Comparison of ENCODE assay signal across 1 cellular context in the genomic region with DNA sequence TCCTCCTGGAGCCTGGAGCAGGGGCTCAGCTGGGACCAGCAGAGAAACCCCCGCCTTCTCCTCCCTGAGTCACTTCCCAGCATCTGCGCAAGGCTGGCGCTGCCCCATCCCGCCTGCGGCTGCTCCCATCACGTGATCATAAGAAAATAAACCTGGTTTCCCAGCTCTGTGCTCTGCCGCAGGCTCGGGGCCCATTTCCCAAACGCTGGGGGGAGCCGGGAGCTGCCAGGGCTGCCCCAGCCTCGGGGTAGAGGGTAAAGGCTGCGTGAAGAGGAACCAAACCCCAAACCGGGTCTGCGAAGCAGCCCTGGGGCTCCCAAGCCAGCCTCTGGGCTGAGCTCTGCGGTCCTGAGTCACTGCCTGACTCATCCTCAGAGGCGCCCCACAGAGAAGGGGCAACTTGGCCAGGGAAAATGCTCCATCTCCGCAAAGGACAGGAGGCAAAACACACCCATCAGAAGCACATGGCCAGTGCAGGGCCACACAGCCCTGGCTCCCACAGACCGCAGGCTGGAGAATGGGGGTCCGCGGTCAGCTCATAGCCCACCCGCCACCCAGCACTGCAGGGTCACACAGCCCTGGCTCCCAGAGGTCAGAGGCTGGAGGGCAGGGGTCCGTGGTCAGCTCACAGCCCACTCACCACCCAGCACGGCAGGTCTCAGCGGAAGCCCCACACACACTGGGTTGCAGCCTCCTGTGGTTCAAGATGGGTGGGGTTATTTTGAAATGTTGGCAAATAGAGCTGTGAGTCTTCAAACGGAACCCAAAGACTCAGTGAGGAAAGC.
TF ChIP-seq lines count a peak whose summit lies in the region.

No MANE protein-coding gene starts in this region.

TF ChIP-seq in HEK293, 187 proteins besides CTCF, POLR2A, EP300 and RAD21 (continued from another document and continues in another):
- TF ChIP-seq, protein P1, sequence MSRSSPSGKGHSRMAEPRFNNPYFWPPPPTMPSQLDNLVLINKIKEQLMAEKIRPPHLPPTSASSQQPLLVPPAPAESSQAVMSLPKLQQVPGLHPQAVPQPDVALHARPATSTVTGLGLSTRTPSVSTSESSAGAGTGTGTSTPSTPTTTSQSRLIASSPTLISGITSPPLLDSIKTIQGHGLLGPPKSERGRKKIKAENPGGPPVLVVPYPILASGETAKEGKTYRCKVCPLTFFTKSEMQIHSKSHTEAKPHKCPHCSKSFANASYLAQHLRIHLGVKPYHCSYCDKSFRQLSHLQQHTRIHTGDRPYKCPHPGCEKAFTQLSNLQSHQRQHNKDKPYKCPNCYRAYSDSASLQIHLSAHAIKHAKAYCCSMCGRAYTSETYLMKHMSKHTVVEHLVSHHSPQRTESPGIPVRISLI (tag by site-specific recombination; IDR thresholded peaks at IDR 0.05): no peak
- TF ChIP-seq KLF9 (tag by site-specific recombination; IDR thresholded peaks at IDR 0.05; ENCODE audit: low read depth): peak; percentile 56; the same call in 1 of the 2 replicates
- peak; percentile 84 for TF ChIP-seq ZNF660 (tag by site-specific recombination; IDR thresholded peaks at IDR 0.05)
- TF ChIP-seq, protein P2, sequence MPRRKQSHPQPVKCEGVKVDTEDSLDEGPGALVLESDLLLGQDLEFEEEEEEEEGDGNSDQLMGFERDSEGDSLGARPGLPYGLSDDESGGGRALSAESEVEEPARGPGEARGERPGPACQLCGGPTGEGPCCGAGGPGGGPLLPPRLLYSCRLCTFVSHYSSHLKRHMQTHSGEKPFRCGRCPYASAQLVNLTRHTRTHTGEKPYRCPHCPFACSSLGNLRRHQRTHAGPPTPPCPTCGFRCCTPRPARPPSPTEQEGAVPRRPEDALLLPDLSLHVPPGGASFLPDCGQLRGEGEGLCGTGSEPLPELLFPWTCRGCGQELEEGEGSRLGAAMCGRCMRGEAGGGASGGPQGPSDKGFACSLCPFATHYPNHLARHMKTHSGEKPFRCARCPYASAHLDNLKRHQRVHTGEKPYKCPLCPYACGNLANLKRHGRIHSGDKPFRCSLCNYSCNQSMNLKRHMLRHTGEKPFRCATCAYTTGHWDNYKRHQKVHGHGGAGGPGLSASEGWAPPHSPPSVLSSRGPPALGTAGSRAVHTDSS (tag by site-specific recombination; IDR thresholded peaks at IDR 0.05): no peak
- no peak for TF ChIP-seq FEZF1 (tag by site-specific recombination; IDR thresholded peaks at IDR 0.05)
- no peak for TF ChIP-seq ZNF354C (tag by site-specific recombination; IDR thresholded peaks at IDR 0.05; ENCODE audit: borderline replicate concordance, low read depth)
- TF ChIP-seq ZNF221 (tag by site-specific recombination; IDR thresholded peaks at IDR 0.05; ENCODE audit: borderline replicate concordance): no peak
- no peak for TF ChIP-seq ZNF768 (tag by site-specific recombination; IDR thresholded peaks at IDR 0.05)
- TF ChIP-seq, protein P3, sequence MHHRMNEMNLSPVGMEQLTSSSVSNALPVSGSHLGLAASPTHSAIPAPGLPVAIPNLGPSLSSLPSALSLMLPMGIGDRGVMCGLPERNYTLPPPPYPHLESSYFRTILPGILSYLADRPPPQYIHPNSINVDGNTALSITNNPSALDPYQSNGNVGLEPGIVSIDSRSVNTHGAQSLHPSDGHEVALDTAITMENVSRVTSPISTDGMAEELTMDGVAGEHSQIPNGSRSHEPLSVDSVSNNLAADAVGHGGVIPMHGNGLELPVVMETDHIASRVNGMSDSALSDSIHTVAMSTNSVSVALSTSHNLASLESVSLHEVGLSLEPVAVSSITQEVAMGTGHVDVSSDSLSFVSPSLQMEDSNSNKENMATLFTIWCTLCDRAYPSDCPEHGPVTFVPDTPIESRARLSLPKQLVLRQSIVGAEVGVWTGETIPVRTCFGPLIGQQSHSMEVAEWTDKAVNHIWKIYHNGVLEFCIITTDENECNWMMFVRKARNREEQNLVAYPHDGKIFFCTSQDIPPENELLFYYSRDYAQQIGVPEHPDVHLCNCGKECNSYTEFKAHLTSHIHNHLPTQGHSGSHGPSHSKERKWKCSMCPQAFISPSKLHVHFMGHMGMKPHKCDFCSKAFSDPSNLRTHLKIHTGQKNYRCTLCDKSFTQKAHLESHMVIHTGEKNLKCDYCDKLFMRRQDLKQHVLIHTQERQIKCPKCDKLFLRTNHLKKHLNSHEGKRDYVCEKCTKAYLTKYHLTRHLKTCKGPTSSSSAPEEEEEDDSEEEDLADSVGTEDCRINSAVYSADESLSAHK (tag by site-specific recombination; IDR thresholded peaks at IDR 0.05): no peak
- TF ChIP-seq ZNF548 (tag by site-specific recombination; IDR thresholded peaks at IDR 0.05): no peak
- TF ChIP-seq, protein P4, sequence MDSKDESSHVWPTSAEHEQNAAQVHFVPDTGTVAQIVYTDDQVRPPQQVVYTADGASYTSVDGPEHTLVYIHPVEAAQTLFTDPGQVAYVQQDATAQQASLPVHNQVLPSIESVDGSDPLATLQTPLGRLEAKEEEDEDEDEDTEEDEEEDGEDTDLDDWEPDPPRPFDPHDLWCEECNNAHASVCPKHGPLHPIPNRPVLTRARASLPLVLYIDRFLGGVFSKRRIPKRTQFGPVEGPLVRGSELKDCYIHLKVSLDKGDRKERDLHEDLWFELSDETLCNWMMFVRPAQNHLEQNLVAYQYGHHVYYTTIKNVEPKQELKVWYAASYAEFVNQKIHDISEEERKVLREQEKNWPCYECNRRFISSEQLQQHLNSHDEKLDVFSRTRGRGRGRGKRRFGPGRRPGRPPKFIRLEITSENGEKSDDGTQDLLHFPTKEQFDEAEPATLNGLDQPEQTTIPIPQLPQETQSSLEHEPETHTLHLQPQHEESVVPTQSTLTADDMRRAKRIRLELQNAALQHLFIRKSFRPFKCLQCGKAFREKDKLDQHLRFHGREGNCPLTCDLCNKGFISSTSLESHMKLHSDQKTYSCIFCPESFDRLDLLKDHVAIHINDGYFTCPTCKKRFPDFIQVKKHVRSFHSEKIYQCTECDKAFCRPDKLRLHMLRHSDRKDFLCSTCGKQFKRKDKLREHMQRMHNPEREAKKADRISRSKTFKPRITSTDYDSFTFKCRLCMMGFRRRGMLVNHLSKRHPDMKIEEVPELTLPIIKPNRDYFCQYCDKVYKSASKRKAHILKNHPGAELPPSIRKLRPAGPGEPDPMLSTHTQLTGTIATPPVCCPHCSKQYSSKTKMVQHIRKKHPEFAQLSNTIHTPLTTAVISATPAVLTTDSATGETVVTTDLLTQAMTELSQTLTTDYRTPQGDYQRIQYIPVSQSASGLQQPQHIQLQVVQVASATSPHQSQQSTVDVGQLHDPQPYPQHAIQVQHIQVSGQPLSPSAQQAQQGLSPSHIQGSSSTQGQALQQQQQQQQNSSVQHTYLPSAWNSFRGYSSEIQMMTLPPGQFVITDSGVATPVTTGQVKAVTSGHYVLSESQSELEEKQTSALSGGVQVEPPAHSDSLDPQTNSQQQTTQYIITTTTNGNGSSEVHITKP (tag by site-specific recombination; IDR thresholded peaks at IDR 0.05): peak; percentile 14; the same call in 1 of the 2 replicates
- no peak for TF ChIP-seq ZNF341 (tag by site-specific recombination; IDR thresholded peaks at IDR 0.05; ENCODE audit: low read depth)
- no peak for TF ChIP-seq TRIM28 (IDR thresholded peaks at IDR 0.05; ENCODE audit: borderline replicate concordance, low read length)
- TF ChIP-seq, protein P5, sequence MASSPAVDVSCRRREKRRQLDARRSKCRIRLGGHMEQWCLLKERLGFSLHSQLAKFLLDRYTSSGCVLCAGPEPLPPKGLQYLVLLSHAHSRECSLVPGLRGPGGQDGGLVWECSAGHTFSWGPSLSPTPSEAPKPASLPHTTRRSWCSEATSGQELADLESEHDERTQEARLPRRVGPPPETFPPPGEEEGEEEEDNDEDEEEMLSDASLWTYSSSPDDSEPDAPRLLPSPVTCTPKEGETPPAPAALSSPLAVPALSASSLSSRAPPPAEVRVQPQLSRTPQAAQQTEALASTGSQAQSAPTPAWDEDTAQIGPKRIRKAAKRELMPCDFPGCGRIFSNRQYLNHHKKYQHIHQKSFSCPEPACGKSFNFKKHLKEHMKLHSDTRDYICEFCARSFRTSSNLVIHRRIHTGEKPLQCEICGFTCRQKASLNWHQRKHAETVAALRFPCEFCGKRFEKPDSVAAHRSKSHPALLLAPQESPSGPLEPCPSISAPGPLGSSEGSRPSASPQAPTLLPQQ (tag by site-specific recombination; IDR thresholded peaks at IDR 0.05): no peak; the same call in 1 of the 2 replicates
- TF ChIP-seq KLF8 (tag by site-specific recombination; IDR thresholded peaks at IDR 0.05): no peak; the same call in 1 of the 2 replicates
- TF ChIP-seq, protein P6, sequence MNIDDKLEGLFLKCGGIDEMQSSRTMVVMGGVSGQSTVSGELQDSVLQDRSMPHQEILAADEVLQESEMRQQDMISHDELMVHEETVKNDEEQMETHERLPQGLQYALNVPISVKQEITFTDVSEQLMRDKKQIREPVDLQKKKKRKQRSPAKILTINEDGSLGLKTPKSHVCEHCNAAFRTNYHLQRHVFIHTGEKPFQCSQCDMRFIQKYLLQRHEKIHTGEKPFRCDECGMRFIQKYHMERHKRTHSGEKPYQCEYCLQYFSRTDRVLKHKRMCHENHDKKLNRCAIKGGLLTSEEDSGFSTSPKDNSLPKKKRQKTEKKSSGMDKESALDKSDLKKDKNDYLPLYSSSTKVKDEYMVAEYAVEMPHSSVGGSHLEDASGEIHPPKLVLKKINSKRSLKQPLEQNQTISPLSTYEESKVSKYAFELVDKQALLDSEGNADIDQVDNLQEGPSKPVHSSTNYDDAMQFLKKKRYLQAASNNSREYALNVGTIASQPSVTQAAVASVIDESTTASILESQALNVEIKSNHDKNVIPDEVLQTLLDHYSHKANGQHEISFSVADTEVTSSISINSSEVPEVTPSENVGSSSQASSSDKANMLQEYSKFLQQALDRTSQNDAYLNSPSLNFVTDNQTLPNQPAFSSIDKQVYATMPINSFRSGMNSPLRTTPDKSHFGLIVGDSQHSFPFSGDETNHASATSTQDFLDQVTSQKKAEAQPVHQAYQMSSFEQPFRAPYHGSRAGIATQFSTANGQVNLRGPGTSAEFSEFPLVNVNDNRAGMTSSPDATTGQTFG (tag by site-specific recombination; IDR thresholded peaks at IDR 0.05; ENCODE audit: borderline replicate concordance): no peak
- TF ChIP-seq ZFHX2 (tag by site-specific recombination; conservative IDR thresholded peaks at IDR 0.05): 0 out of 2 replicates have a peak, but pooled peaks have one; percentile 17
- TF ChIP-seq OVOL3 (tag by site-specific recombination; IDR thresholded peaks at IDR 0.05): no peak
- TF ChIP-seq ZNF133 (tag by site-specific recombination; IDR thresholded peaks at IDR 0.05): no peak
- TF ChIP-seq ZNF549 (tag by site-specific recombination; IDR thresholded peaks at IDR 0.05): no peak
- TF ChIP-seq, protein P7, sequence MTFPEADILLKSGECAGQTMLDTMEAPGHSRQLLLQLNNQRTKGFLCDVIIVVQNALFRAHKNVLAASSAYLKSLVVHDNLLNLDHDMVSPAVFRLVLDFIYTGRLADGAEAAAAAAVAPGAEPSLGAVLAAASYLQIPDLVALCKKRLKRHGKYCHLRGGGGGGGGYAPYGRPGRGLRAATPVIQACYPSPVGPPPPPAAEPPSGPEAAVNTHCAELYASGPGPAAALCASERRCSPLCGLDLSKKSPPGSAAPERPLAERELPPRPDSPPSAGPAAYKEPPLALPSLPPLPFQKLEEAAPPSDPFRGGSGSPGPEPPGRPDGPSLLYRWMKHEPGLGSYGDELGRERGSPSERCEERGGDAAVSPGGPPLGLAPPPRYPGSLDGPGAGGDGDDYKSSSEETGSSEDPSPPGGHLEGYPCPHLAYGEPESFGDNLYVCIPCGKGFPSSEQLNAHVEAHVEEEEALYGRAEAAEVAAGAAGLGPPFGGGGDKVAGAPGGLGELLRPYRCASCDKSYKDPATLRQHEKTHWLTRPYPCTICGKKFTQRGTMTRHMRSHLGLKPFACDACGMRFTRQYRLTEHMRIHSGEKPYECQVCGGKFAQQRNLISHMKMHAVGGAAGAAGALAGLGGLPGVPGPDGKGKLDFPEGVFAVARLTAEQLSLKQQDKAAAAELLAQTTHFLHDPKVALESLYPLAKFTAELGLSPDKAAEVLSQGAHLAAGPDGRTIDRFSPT (tag by site-specific recombination; IDR thresholded peaks at IDR 0.05): peak; percentile 98
- peak; percentile 88 for TF ChIP-seq BCL11B (tag by site-specific recombination; IDR thresholded peaks at IDR 0.05; ENCODE audit: low read depth)
- TF ChIP-seq ZNF121 (tag by site-specific recombination; IDR thresholded peaks at IDR 0.05): no peak
- TF ChIP-seq ZNF223 (tag by site-specific recombination; IDR thresholded peaks at IDR 0.05): no peak
- no peak for TF ChIP-seq ZNF311 (tag by site-specific recombination; IDR thresholded peaks at IDR 0.05; ENCODE audit: borderline replicate concordance)
- TF ChIP-seq, protein P8, sequence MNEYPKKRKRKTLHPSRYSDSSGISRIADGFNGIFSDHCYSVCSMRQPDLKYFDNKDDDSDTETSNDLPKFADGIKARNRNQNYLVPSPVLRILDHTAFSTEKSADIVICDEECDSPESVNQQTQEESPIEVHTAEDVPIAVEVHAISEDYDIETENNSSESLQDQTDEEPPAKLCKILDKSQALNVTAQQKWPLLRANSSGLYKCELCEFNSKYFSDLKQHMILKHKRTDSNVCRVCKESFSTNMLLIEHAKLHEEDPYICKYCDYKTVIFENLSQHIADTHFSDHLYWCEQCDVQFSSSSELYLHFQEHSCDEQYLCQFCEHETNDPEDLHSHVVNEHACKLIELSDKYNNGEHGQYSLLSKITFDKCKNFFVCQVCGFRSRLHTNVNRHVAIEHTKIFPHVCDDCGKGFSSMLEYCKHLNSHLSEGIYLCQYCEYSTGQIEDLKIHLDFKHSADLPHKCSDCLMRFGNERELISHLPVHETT (tag by site-specific recombination; IDR thresholded peaks at IDR 0.05): peak; percentile 54; the same call in 1 of the 2 replicates
- no peak for TF ChIP-seq ZNF416 (tag by site-specific recombination; IDR thresholded peaks at IDR 0.05)
- TF ChIP-seq ZFP69B (tag by site-specific recombination; IDR thresholded peaks at IDR 0.05): no peak
- TF ChIP-seq ZNF654 (tag by site-specific recombination; IDR thresholded peaks at IDR 0.05; ENCODE audit: low read depth): no peak
- TF ChIP-seq ZNF558 (tag by site-specific recombination; IDR thresholded peaks at IDR 0.05): no peak
- TF ChIP-seq ZNF785 (tag by site-specific recombination; IDR thresholded peaks at IDR 0.05): no peak
- TF ChIP-seq, protein P9, sequence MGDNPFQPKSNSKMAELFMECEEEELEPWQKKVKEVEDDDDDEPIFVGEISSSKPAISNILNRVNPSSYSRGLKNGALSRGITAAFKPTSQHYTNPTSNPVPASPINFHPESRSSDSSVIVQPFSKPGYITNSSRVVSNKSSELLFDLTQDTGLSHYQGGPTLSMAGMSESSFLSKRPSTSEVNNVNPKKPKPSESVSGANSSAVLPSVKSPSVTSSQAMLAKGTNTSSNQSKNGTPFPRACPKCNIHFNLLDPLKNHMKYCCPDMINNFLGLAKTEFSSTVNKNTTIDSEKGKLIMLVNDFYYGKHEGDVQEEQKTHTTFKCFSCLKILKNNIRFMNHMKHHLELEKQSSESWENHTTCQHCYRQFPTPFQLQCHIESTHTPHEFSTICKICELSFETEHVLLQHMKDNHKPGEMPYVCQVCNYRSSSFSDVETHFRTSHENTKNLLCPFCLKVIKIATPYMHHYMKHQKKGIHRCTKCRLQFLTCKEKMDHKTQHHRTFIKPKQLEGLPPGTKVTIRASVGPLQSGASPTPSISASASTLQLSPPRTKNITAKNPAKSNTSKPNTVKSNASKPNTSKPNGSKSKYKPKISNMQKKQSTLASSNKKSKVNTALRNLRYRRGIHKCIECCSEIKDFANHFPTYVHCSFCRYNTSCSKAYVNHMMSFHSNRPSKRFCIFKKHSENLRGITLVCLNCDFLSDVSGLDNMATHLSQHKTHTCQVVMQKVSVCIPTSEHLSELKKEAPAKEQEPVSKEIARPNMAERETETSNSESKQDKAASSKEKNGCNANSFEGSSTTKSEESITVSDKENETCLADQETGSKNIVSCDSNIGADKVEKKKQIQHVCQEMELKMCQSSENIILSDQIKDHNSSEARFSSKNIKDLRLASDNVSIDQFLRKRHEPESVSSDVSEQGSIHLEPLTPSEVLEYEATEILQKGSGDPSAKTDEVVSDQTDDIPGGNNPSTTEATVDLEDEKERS (tag by site-specific recombination; IDR thresholded peaks at IDR 0.05): no peak
- TF ChIP-seq ZNF610 (tag by site-specific recombination; IDR thresholded peaks at IDR 0.05; ENCODE audit: borderline replicate concordance): no peak
- TF ChIP-seq ZNF621 (tag by site-specific recombination; IDR thresholded peaks at IDR 0.05): no peak
- TF ChIP-seq ZNF169 (tag by site-specific recombination; IDR thresholded peaks at IDR 0.05): no peak
